Comparison of ENCODE assay signal across 1 cellular context in genomic region chrX:21806691-21807090, GRCh38.
TF ChIP-seq lines count a peak whose summit lies in the region.

No MANE protein-coding gene starts in this region.

TF ChIP-seq in HEK293, 187 proteins besides CTCF, POLR2A, EP300 and RAD21 (continued from another document):
- TF ChIP-seq ZNF777 (tag by site-specific recombination; IDR thresholded peaks at IDR 0.05; ENCODE audit: borderline replicate concordance) (no peak), ZNF132 (tag by site-specific recombination; IDR thresholded peaks at IDR 0.05; ENCODE audit: borderline replicate concordance) (no peak), ZBTB17 (tag by site-specific recombination; IDR thresholded peaks at IDR 0.05) (0 out of 2 replicates have a peak, but pooled peaks have one; percentile 19), ZFP69B (tag by site-specific recombination; IDR thresholded peaks at IDR 0.05) (peak; percentile 41; the same call in 1 of the 2 replicates)
TF ChIP-seq in HEK293: peak in this region for 55.
